ENCODE assay signal across 13 cellular contexts in the genomic region with DNA sequence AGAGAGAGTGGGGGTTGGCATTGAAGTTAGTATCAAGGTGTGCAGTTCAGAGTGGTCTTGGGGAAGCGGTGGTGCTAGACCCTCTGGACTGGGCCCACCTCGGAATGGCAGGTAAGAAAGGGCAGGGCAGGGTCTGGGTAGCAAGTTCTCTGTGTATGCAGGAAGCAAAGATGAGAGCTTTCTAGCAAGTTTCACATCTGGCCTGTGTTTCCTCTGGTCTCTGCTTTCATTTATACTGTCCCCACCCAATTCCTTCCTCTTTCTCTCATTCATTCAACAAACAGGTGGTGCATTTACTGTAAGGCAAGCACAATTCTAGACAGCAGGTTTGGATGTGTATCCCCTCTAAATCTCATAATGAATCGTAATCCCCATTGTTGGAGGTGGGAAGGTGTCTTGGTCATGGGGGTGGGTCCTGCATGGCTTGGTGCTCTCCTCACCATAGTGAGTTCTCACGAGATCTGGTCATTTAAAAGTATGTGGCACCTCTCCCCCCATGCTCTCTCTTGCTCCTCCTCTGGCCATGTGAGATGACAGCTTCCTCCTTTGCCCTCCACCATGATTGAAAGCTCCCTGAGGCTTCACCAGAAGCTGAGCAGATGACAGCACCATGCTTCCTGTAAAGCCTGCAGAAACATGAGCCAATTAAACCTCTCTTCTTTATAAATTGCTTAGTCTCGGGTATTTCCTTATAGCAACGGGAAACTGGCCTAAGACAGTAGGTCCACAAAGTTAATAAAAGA. TPM values are rescaled to one million over a fixed set of nuclear protein-coding genes. Genes with fewer than 3 reads are reported as not detected.
DNase-seq lines count a peak whose midpoint lies in the region; ATAC-seq, FAIRE-seq and TF ChIP-seq lines count a peak whose summit lies in the region.
"Had no signal": no experiment of that assay in that cellular context is flagged by ENCODE, and none has a peak within 500 bp of the region (broad histone marks: within the 10 kb centered on the region; RNA-seq: fewer than 3 reads in every experiment).

No MANE protein-coding gene starts in this region.

- H3K4me3 Mint-ChIP-seq in CD4-positive, alpha-beta T cell: peak overlapping the region; percentile 69
- peak overlapping the region in 1 of 3 experiments; percentile 21 for H3K4me3 Mint-ChIP-seq in nephron

- CTCF ChIA-PET in CD4-positive, alpha-beta T cell (lab: Charles Lee): interaction anchor here (0.7 to 1.5 kb wide), 4 partner anchors 18 to 97 kb away, joined by 3 to 5 read pairs (median 4); no protein-coding TSS in a partner anchor
- CTCF ChIA-PET in K562 (lab: Yijun Ruan, JAX; ENCODE audit: low intra/inter-chr PET ratio): interaction anchor here (1.1 kb wide), 1 partner anchor 97 kb away, joined by 3 read pairs; no protein-coding TSS in a partner anchor
- CTCF ChIA-PET in PC-9 (lab: Charles Lee): no interaction called here

- peaks cover 4% of the 10 kb centered on the region; the same call in 1 of the 2 replicates for H3F3A ChIP-seq in PC-9 (ENCODE audit: insufficient read depth, low read depth)

- H3K27ac ChIP-seq in CD4-positive, alpha-beta T cell (ENCODE audit: low read depth, low read length): peak overlapping the region; percentile 37
- no peak overlapping the region for H3K27ac ChIP-seq in K562 (ENCODE audit: extremely low read depth, low read depth, low read length)
- no peak overlapping the region for H3K27ac ChIP-seq in WERI-Rb-1
- H3K27ac ChIP-seq in PC-9: no peak overlapping the region

- H3K9me3 Mint-ChIP-seq in CD4-positive, alpha-beta T cell: no peaks in the 10 kb centered on the region
- H3K9me3 Mint-ChIP-seq in nephron: no peaks in the 10 kb centered on the region

- no peak for TF ChIP-seq POLR2A in K562 (conservative IDR thresholded peaks at IDR 0.05)

- no peaks in the 10 kb centered on the region for H3K9me2 ChIP-seq in PC-9 (ENCODE audit: insufficient read depth)

- 2% methylated on average over 6 of the region's 6 CpGs for WGBS in K562 (ENCODE audit: insufficient coverage, low coverage, missing lambda C conversion rate)

- peaks cover 50% of the 10 kb centered on the region for H3K4me1 Mint-ChIP-seq in CD4-positive, alpha-beta T cell (ENCODE audit: low read depth)
- peaks cover 73% of the 10 kb centered on the region for H3K4me1 Mint-ChIP-seq in nephron

- no peak for FAIRE-seq in K562 (lab: Jason Lieb, UNC)

- H3K27ac Mint-ChIP-seq in CD4-positive, alpha-beta T cell: peak overlapping the region; percentile 87
- H3K27ac Mint-ChIP-seq in nephron: peak overlapping the region; percentile 73 to 84 (median 84)

- TF ChIP-seq EP300 in K562 (IDR thresholded peaks at IDR 0.05; ENCODE audit: low read length): no peak

- TF ChIP-seq CTCF in CD4-positive, alpha-beta T cell (IDR thresholded peaks at IDR 0.05): no peak
- no peak for TF ChIP-seq CTCF in K562 (IDR thresholded peaks at IDR 0.05 in 2 of 3, conservative IDR thresholded peaks at IDR 0.05 in 1 of 3; ENCODE audit: insufficient read depth in 2 of 3, low read depth in 1 of 3, low read length in 3 of 3)
- TF ChIP-seq CTCF in nephron (IDR thresholded peaks at IDR 0.05; ENCODE audit: unreplicated experiment in 3 of 3): no peak
- TF ChIP-seq CTCF in WERI-Rb-1 (IDR thresholded peaks at IDR 0.05; ENCODE audit: low read depth, low read length): no peak
- TF ChIP-seq CTCF in PC-9 (conservative IDR thresholded peaks at IDR 0.05): no peak

- H3K36me3 Mint-ChIP-seq in CD4-positive, alpha-beta T cell (ENCODE audit: low read depth): peaks cover 7% of the 10 kb centered on the region
- H3K36me3 Mint-ChIP-seq in nephron (ENCODE audit: low read depth): no peaks in the 10 kb centered on the region

- H3K4me1 ChIP-seq in K562 (replicated peaks in 1 of 2; ENCODE audit: control insufficient read depth in 2 of 2, insufficient read depth in 2 of 2, low read length in 2 of 2) (peaks cover 0 to 8% of the 10 kb centered on the region in 2 experiments; a peak in 2 of 5 replicates), PC-9 (replicated peaks; ENCODE audit: insufficient read depth) (peaks cover 17% of the 10 kb centered on the region)

- H3K4me3 ChIP-seq in K562: no peak overlapping the region
- no peak overlapping the region for H3K4me3 ChIP-seq in WERI-Rb-1 (ENCODE audit: low read depth, low read length)
- no peak overlapping the region for H3K4me3 ChIP-seq in PC-9

- in situ Hi-C loops in K562 (cut with MboI): loop anchor here (5.0 to 10.0 kb wide), 3 partner anchors 98 to 225 kb away; no protein-coding TSS in a partner anchor

- H2AFZ ChIP-seq in K562 (ENCODE audit: low read depth, low read length) (no peak overlapping the region), PC-9 (no peak overlapping the region)

- no peaks in the 10 kb centered on the region for H4K20me1 ChIP-seq in K562 (replicated peaks; ENCODE audit: control insufficient read depth, insufficient read depth, low read length)
- H4K20me1 ChIP-seq in PC-9 (ENCODE audit: insufficient read depth): no peaks in the 10 kb centered on the region

- POLR2A ChIA-PET in CD4-positive, alpha-beta T cell (lab: Charles Lee): interaction anchor here (0.6 to 14.3 kb wide), 7 partner anchors 26 to 97 kb away, joined by 3 to 255 read pairs (median 14); partner anchors contain the start of gene EML4
- POLR2A ChIA-PET in K562 (lab: Yijun Ruan, JAX) (interaction anchor here (0.5 kb wide), 1 partner anchor 146 kb away, joined by 3 read pairs; no protein-coding TSS in a partner anchor), PC-9 (lab: Charles Lee; ENCODE audit: unreplicated experiment) (no interaction called here)

- ATAC-seq in CD4-positive, alpha-beta T cell (ENCODE audit: poor library complexity): no peak
- ATAC-seq in GM19395 (IDR thresholded peaks at IDR 0.05; ENCODE audit: unreplicated experiment): peak; percentile 13
- ATAC-seq in K562: no peak
- no peak for ATAC-seq in HG03460 (IDR thresholded peaks at IDR 0.05; ENCODE audit: unreplicated experiment)

- intact Hi-C loops in CD4-positive, alpha-beta T cell (cut with DNase I, micrococcal nuclease): loop anchor here (5.0 to 10.0 kb wide), 5 partner anchors 138 to 1038 kb away; partner anchors contain the start of gene COX7A2L (in 2 of the 2)
- intact Hi-C loops in K562 (cut with micrococcal nuclease): loop anchor here (5.0 kb wide), 1 partner anchor 263 kb away; the partner anchor contains the start of gene COX7A2L
- intact Hi-C loops in PC-9 (cut with micrococcal nuclease; ENCODE audit: unreplicated experiment): loop anchor here (5.0 to 10.0 kb wide), 3 partner anchors 393 to 1508 kb away; partner anchors contain the start of gene KCNG3

- DNase-seq in CD4-positive, alpha-beta T cell: no peak
- DNase-seq in K562 (ENCODE audit: extremely low read depth in 1 of 4, low spot score in 3 of 4) (no peak), WERI-Rb-1 (no peak), PC-9 (no peak)
- no peak for DNase-seq in effector CD8-positive, alpha-beta T cell (lab: John Stamatoyannopoulos, UW)
- DNase-seq: activated CD4-positive, alpha-beta T cell treated with anti-CD3 and anti-CD28 coated beads, Interleukin-2, amount 50 U/mL, for 4 hours; DMS 273 treated with DMSO at 0.1 percent for 48 hours; HCEC 1CT; NCI-H187 treated with DMSO at 0.1 percent for 48 hours; stimulated activated CD4-positive, alpha-beta T cell treated with anti-CD3 and anti-CD28 coated beads, Interleukin-1b, Interleukin-23, amount 100 ng/mL, for 48 hours had no signal

- H3K9ac ChIP-seq in K562 (ENCODE audit: insufficient read depth in 1 of 2, low read depth in 2 of 2, low read length in 2 of 2): no peak overlapping the region

- TF ChIP-seq RAD21 in K562 (CRISPR knock-in tag; conservative IDR thresholded peaks at IDR 0.05 in 1 of 2, IDR thresholded peaks at IDR 0.05 in 1 of 2): no peak

- no peaks in the 10 kb centered on the region for H3K9me1 ChIP-seq in K562 (ENCODE audit: control insufficient read depth, insufficient read depth, low read length)

- no peaks in the 10 kb centered on the region for H3K9me3 ChIP-seq in CD4-positive, alpha-beta T cell (ENCODE audit: control insufficient read depth, low read length)
- H3K9me3 ChIP-seq in K562 (replicated peaks; ENCODE audit: control insufficient read depth, insufficient read depth, low read depth, low read length): no peaks in the 10 kb centered on the region; the same call in 1 of the 2 replicates
- peaks cover 8% of the 10 kb centered on the region for H3K9me3 ChIP-seq in WERI-Rb-1 (ENCODE audit: severe bottlenecking)
- H3K9me3 ChIP-seq in PC-9 (ENCODE audit: insufficient read depth, low read depth): peaks cover 7% of the 10 kb centered on the region; the same call in 1 of the 2 replicates

- H3K4me2 ChIP-seq in K562 (ENCODE audit: insufficient read depth, low read length): no peak overlapping the region
- no peak overlapping the region for H3K4me2 ChIP-seq in PC-9

- BruUV-seq in K562 (replicated peaks; lab: Mats Ljungman, UMichigan): no TSS peak
- no TSS peak for BruUV-seq in PC-9 (replicated peaks; lab: Mats Ljungman, UMichigan)

- H3K27me3 ChIP-seq in CD4-positive, alpha-beta T cell (ENCODE audit: control insufficient read depth, insufficient read depth, low read length): no peaks in the 10 kb centered on the region
- H3K27me3 ChIP-seq in K562 (ENCODE audit: control insufficient read depth in 2 of 2, insufficient read depth in 2 of 2, low read length in 2 of 2): peaks cover 1 to 2% of the 10 kb centered on the region in 2 experiments; a peak in 3 of 5 replicates
- no peaks in the 10 kb centered on the region for H3K27me3 ChIP-seq in WERI-Rb-1 (ENCODE audit: insufficient read depth, low read depth, severe bottlenecking)
- H3K27me3 ChIP-seq in PC-9 (ENCODE audit: insufficient read depth, low read depth): no peaks in the 10 kb centered on the region

- H3K79me2 ChIP-seq in K562 (ENCODE audit: control insufficient read depth, insufficient read depth, low read length) (no peaks in the 10 kb centered on the region), PC-9 (ENCODE audit: low read depth) (no peaks in the 10 kb centered on the region)

- no peaks in the 10 kb centered on the region for H3K27me3 Mint-ChIP-seq in CD4-positive, alpha-beta T cell
- no peaks in the 10 kb centered on the region for H3K27me3 Mint-ChIP-seq in nephron (ENCODE audit: low read depth)

- H3K36me3 ChIP-seq in K562 (ENCODE audit: control insufficient read depth, insufficient read depth, low read length) (no peaks in the 10 kb centered on the region), WERI-Rb-1 (no peaks in the 10 kb centered on the region), PC-9 (ENCODE audit: low read depth) (no peaks in the 10 kb centered on the region)

RNA-seq across cellular contexts. Expression of gene PKDCC, which starts 51.8 kb away (rescaled TPM):
- not detected for total RNA-seq in CD4-positive, alpha-beta T cell
- total RNA-seq in K562 (2011; cell fraction: chromatin; rRNA removed; ENCODE audit: low replicate concordance): 11.0 and 54.2 TPM in 2 replicates
- total RNA-seq in K562 (2011; cell fraction: nucleolus; rRNA removed): 31.8 and 42.2 TPM in 2 replicates
- 16.4 and 24.4 TPM in 2 replicates for total RNA-seq in K562 (2011; cell fraction: nucleoplasm; rRNA removed)
- total RNA-seq in K562 (2014; rRNA removed) (0.91 and 1.2 TPM in 2 replicates), K562 (2014; rRNA removed; fragmentation: Illumina TruSeq; extraction: Trizol) (0.73 and 1.2 TPM in 2 replicates), K562 (2015; rRNA removed; fragmentation: Illumina TruSeq; extraction: Trizol) (0.62 and 0.64 TPM in 2 replicates), K562 (2021) (1.3 and 1.5 TPM in 2 replicates), PC-9 (2021) (3.9 and 5.5 TPM in 2 replicates)
- polyA plus RNA-seq in K562 (2011; rRNA removed) (14.8 and 23.1 TPM in 2 replicates), K562 (2014; fragmentation: Illumina TruSeq; extraction: Trizol) (1.3 and 1.9 TPM in 2 replicates), K562 (2014; fragmentation: Nextera tagmentation; extraction: Ambion mirVana) (not detected), K562 (2014; rRNA removed) (1.8 and 2.2 TPM in 2 replicates)
- polyA plus RNA-seq in K562 (2011; cell fraction: cytosol; rRNA removed): 12.7 and 15.7 TPM in 2 replicates
- 99.6 and 103 TPM in 2 replicates for polyA plus RNA-seq in K562 (2011; cell fraction: nucleus; rRNA removed)
- 1.6 TPM in 2 replicates for polyA plus RNA-seq in K562 (2012)
- 12.6 and 13.2 TPM in 2 replicates for polyA minus RNA-seq in K562 (2011; rRNA and poly(A)+ RNA removed)
- 4.0 and 7.6 TPM in 2 replicates for polyA minus RNA-seq in K562 (2011; cell fraction: cytosol; rRNA and poly(A)+ RNA removed)
- 12.7 and 16.7 TPM in 2 replicates for polyA minus RNA-seq in K562 (2011; cell fraction: nucleus; rRNA and poly(A)+ RNA removed)
